Comparison of ENCODE assay signal across 25 cellular contexts in the genomic region with DNA sequence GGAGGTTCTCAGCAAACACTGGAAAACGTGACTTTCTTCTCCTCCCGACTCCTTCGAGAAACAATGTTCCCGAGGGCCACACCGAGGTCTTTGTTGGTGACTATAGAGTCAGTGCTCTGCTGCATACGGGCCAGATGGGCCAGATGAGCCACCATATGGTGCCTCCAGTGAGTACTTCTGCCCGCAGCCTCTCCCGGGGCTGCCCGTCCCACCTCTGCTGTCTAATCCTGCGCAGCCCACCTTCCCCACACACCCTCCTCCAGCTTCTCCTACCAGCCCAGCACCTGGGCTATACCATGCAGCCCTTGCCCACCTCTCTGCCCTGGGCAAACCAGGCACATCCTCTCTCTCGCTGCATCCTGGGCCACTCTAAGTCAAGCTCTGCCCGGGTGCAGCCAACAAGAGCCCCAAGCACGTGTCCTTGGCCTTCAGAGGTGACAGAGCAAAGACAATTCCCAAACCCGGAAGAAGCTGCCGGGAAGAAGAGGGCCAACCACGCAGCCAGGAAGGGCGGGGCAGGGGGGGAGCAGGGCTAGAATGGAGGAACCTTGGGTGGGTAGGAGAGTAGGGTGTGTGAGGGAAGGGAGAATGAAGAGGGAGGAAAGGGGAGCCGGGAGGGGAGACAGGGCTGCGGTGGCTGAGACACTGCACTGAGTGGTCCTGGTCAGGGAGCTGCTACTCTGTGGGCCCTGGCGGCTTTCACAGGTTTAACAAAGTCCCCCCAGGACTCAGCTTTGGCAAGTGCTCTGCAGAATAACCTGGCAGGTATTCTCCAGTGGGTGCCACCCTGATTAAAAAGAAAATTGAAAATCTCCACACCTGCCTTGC. TPM values are rescaled to one million over a fixed set of nuclear protein-coding genes. Genes with fewer than 3 reads are reported as not detected.
"Had no signal": no experiment of that assay in that cellular context is flagged by ENCODE, and none has a peak within 500 bp of the region (broad histone marks: within the 10 kb centered on the region; RNA-seq: fewer than 3 reads in every experiment).

No MANE protein-coding gene starts in this region.

- H3K9me3 Mint-ChIP-seq: central memory CD8-positive, alpha-beta T cell had no signal

- H3K36me3 Mint-ChIP-seq: activated naive CD4-positive, alpha-beta T cell treated with anti-CD3 and anti-CD28 coated beads, Interleukin-2, amount 10 ng/mL, durations not matched to agents 7 days and 5 days; neural progenitor cell; stimulated activated memory B cell treated with anti-CD40 and anti-IgM and Interleukin-4, amounts not matched to agents 10 μg/mL and 1 μg/mL and 100 μg/mL, for 72 hours had no signal

- ATAC-seq: activated CD8-positive, alpha-beta T cell treated with anti-CD3 and anti-CD28 coated beads for 36 hours; activated naive CD8-positive, alpha-beta T cell treated with anti-CD3 and anti-CD28 coated beads, Interleukin-2, amount 50 U/mL, for 24 hours; left lung; psoas muscle; right cardiac atrium had no signal

- H2AFZ ChIP-seq: neural progenitor cell had no signal

- H3K36me3 ChIP-seq: brain microvascular endothelial cell, left lung, neural progenitor cell, thyroid gland had no signal

- H3K4me3 Mint-ChIP-seq: activated CD4-positive, alpha-beta T cell treated with anti-CD3 and anti-CD28 coated beads, Interleukin-2, amount 10 ng/mL, durations not matched to agents 24 days and 14 days; activated CD8-positive, alpha-beta T cell treated with anti-CD3 and anti-CD28 coated beads for 36 hours; activated naive CD4-positive, alpha-beta T cell treated with anti-CD3 and anti-CD28 coated beads, Interleukin-2, amount 10 ng/mL, durations not matched to agents 7 days and 5 days; activated naive CD8-positive, alpha-beta T cell treated with anti-CD3 and anti-CD28 coated beads, Interleukin-2, amount 50 U/mL, for 24 hours; activated T-cell treated with anti-CD3 and anti-CD28 coated beads, Interleukin-2, amount 50 U/mL, for 24 hours; central memory CD8-positive, alpha-beta T cell; neural progenitor cell; stimulated activated memory B cell treated with anti-CD40 and anti-IgM and Interleukin-4, amounts not matched to agents 10 μg/mL and 1 μg/mL and 100 μg/mL, for 72 hours had no signal

- H3K4me2 ChIP-seq: neural progenitor cell, smooth muscle cell had no signal

- H3K27ac Mint-ChIP-seq: activated CD4-positive, alpha-beta T cell treated with anti-CD3 and anti-CD28 coated beads, Interleukin-2, amount 10 ng/mL, durations not matched to agents 24 days and 14 days; activated CD8-positive, alpha-beta T cell treated with anti-CD3 and anti-CD28 coated beads for 36 hours; activated naive CD4-positive, alpha-beta T cell treated with anti-CD3 and anti-CD28 coated beads, Interleukin-2, amount 10 ng/mL, durations not matched to agents 7 days and 5 days; activated naive CD8-positive, alpha-beta T cell treated with anti-CD3 and anti-CD28 coated beads, Interleukin-2, amount 50 U/mL, for 24 hours; activated T-cell treated with anti-CD3 and anti-CD28 coated beads, Interleukin-2, amount 50 U/mL, for 24 hours; activated T-helper 2 cell treated with anti-CD3 and anti-CD28 coated beads, Interferon-gamma antibody, Interleukin-2, Interleukin-4, amounts not matched to agents 10 μg/mL and 5 μg/mL and 100 μg/mL, durations not matched to agents 14 hours and 24 hours and 36 hours; neural progenitor cell; stimulated activated memory B cell treated with anti-CD40 and anti-IgM and Interleukin-4, amounts not matched to agents 10 μg/mL and 1 μg/mL and 100 μg/mL, for 72 hours had no signal

- DNase-seq: activated CD4-positive, alpha-beta T cell treated with anti-CD3 and anti-CD28 coated beads, Interleukin-2, amount 10 ng/mL, durations not matched to agents 24 days and 14 days; activated CD4-positive, CD25-positive, alpha-beta regulatory T cell; activated CD8-positive, alpha-beta T cell treated with anti-CD3 and anti-CD28 coated beads for 36 hours; activated naive CD4-positive, alpha-beta T cell treated with anti-CD3 and anti-CD28 coated beads, Interleukin-2, amount 10 ng/mL, durations not matched to agents 7 days and 5 days; activated naive CD8-positive, alpha-beta T cell treated with anti-CD3 and anti-CD28 coated beads, Interleukin-2, amount 50 U/mL, for 24 hours; activated T-cell treated with anti-CD3 and anti-CD28 coated beads, Interleukin-2, amount 50 U/mL, for 24 hours; anterior cingulate cortex; brain microvascular endothelial cell; kidney; psoas muscle; right cardiac atrium; stimulated activated CD4-positive, alpha-beta T cell treated with anti-CD3 and anti-CD28 coated beads, Interleukin-4, amount 100 ng/mL, for 4 hours; thyroid gland had no signal

- H3K4me1 Mint-ChIP-seq: activated CD4-positive, alpha-beta T cell treated with anti-CD3 and anti-CD28 coated beads, Interleukin-2, amount 10 ng/mL, durations not matched to agents 24 days and 14 days; activated naive CD4-positive, alpha-beta T cell treated with anti-CD3 and anti-CD28 coated beads, Interleukin-2, amount 10 ng/mL, durations not matched to agents 7 days and 5 days; activated naive CD8-positive, alpha-beta T cell treated with anti-CD3 and anti-CD28 coated beads, Interleukin-2, amount 50 U/mL, for 24 hours; central memory CD8-positive, alpha-beta T cell; stimulated activated memory B cell treated with anti-CD40 and anti-IgM and Interleukin-4, amounts not matched to agents 10 μg/mL and 1 μg/mL and 100 μg/mL, for 72 hours had no signal

- H3K27me3 ChIP-seq: brain microvascular endothelial cell, neural progenitor cell, thyroid gland had no signal

- H3K4me1 ChIP-seq: left lung, psoas muscle, thyroid gland had no signal

- H3K4me3 ChIP-seq: coronary artery, left lung, neural progenitor cell, psoas muscle, smooth muscle cell, thyroid gland had no signal

- H3K27ac ChIP-seq: brain microvascular endothelial cell, coronary artery, left lung, neural progenitor cell, psoas muscle, thyroid gland had no signal

- H3K9ac ChIP-seq: neural progenitor cell had no signal

- H3K9me3 ChIP-seq: left lung, psoas muscle, thyroid gland had no signal

RNA-seq across cellular contexts. Expression of a gene that starts 43.1 kb away (rescaled TPM):
- total RNA-seq: activated CD4-positive, alpha-beta T cell treated with anti-CD3 and anti-CD28 coated beads, Interleukin-2, amount 10 ng/mL, durations not matched to agents 24 days and 14 days; activated CD8-positive, alpha-beta T cell treated with anti-CD3 and anti-CD28 coated beads for 36 hours; activated T-helper 2 cell treated with anti-CD3 and anti-CD28 coated beads, Interferon-gamma antibody, Interleukin-2, Interleukin-4, amounts not matched to agents 10 μg/mL and 5 μg/mL and 100 μg/mL, durations not matched to agents 14 hours and 24 hours and 36 hours; left lung; lung microvascular endothelial cell; mononuclear cell; osteocyte; psoas muscle; right cardiac atrium; smooth muscle cell; urinary bladder had no signal
- polyA plus RNA-seq: esophagus, right cardiac atrium, smooth muscle cell, urinary bladder had no signal
